ENCODE assay signal across 24 cellular contexts in the genomic region with DNA sequence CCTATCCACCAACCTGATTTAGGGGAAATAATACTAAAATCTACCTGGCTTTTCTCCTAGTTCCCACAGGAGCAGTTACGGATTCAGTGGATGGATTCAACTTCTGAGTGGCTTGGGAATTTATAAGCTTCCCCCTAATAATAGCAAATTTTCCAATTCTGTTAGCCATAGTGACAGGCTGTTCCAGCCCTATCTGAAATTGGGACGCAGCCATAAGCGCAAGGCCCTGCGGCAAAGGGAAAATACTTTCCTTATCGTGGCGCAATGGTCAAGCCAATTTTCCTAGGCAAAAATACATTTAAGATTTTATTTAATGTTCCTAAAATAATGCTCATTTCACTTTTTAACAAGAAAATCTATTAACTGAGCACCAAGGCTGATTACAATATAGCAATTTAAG.
"Had no signal": no experiment of that assay in that cellular context is flagged by ENCODE, and none has a peak within 500 bp of the region (broad histone marks: within the 10 kb centered on the region; RNA-seq: fewer than 3 reads in every experiment).

No MANE protein-coding gene starts in this region.

- H3K4me3 Mint-ChIP-seq: activated T-cell treated with anti-CD3 and anti-CD28 coated beads, Interleukin-2, amount 50 U/mL, for 24 hours; activated T-helper 17 cell treated with anti-CD3 and anti-CD28 coated beads, Interleukin-2, amount 50 U/mL, for 72 hours; brain; memory B cell; natural killer cell treated with Interleukin-12 subunit alpha and Interleukin-12 subunit beta and Interleukin-15 and Interleukin-18, amount 100 ng/mL, for 72 hours; stimulated activated naive B cell treated with anti-CD40 and anti-IgM and Interleukin-4, amounts not matched to agents 10 μg/mL and 1 μg/mL and 100 μg/mL, for 72 hours; type B pancreatic cell; WTC11 had no signal

- ATAC-seq: activated naive CD4-positive, alpha-beta T cell treated with anti-CD3 and anti-CD28 coated beads, Interleukin-2, amount 50 U/mL, for 72 hours; activated T-helper 17 cell treated with anti-CD3 and anti-CD28 coated beads, Interleukin-2, amount 50 U/mL, for 72 hours; left lung; natural killer cell treated with Interleukin-12 subunit alpha and Interleukin-12 subunit beta and Interleukin-15 and Interleukin-18, amount 100 ng/mL, for 72 hours; psoas muscle; sciatic nerve; stimulated activated naive B cell treated with anti-CD40 and anti-IgM and Interleukin-4, amounts not matched to agents 10 μg/mL and 1 μg/mL and 100 μg/mL, for 72 hours; WTC11 had no signal

- H3K27me3 ChIP-seq: dorsolateral prefrontal cortex, esophagus squamous epithelium, left lung, vagina had no signal

- H3K4me1 ChIP-seq: esophagus squamous epithelium, left lung, psoas muscle, vagina had no signal

- H3K36me3 Mint-ChIP-seq: activated naive CD4-positive, alpha-beta T cell treated with anti-CD3 and anti-CD28 coated beads, Interleukin-2, amount 50 U/mL, for 72 hours; memory B cell; natural killer cell treated with Interleukin-12 subunit alpha and Interleukin-12 subunit beta and Interleukin-15 and Interleukin-18, amount 100 ng/mL, for 72 hours; stimulated activated naive B cell treated with anti-CD40 and anti-IgM and Interleukin-4, amounts not matched to agents 10 μg/mL and 1 μg/mL and 100 μg/mL, for 72 hours; WTC11 had no signal

- H3K4me3 ChIP-seq: dorsolateral prefrontal cortex, esophagus squamous epithelium, left lung, psoas muscle, thoracic aorta, vagina had no signal

- DNase-seq: activated CD8-positive, alpha-beta memory T cell treated with anti-CD3 and anti-CD28 coated beads, Interleukin-2, amount 50 U/mL, for 4 hours; activated T-cell treated with anti-CD3 and anti-CD28 coated beads, Interleukin-2, amount 50 U/mL, for 24 hours; aorta; caudate nucleus; dorsolateral prefrontal cortex; esophagus squamous epithelium; kidney; left lung; psoas muscle; small intestine; stimulated activated CD4-positive, alpha-beta T cell treated with anti-CD3 and anti-CD28 coated beads, Interleukin-2, amount 100 ng/mL, for 48 hours; stimulated activated CD8-positive, alpha-beta memory T cell treated with anti-CD3 and anti-CD28 coated beads, Interleukin-4, amount 100 ng/mL, for 48 hours; stimulated activated naive B cell treated with anti-CD40 and anti-IgM and Interleukin-4, amounts not matched to agents 10 μg/mL and 1 μg/mL and 100 μg/mL, for 72 hours; T-helper 9 cell had no signal

- H3K9me3 ChIP-seq: esophagus squamous epithelium, left lung, psoas muscle, thoracic aorta, vagina had no signal

- H3K4me1 Mint-ChIP-seq: activated T-helper 17 cell treated with anti-CD3 and anti-CD28 coated beads, Interleukin-2, amount 50 U/mL, for 72 hours; memory B cell; stimulated activated naive B cell treated with anti-CD40 and anti-IgM and Interleukin-4, amounts not matched to agents 10 μg/mL and 1 μg/mL and 100 μg/mL, for 72 hours had no signal

- H3K27ac ChIP-seq: dorsolateral prefrontal cortex, esophagus squamous epithelium, left lung, psoas muscle, thoracic aorta, vagina had no signal

- H3K27ac Mint-ChIP-seq: activated naive CD4-positive, alpha-beta T cell treated with anti-CD3 and anti-CD28 coated beads, Interleukin-2, amount 50 U/mL, for 72 hours; activated T-cell treated with anti-CD3 and anti-CD28 coated beads, Interleukin-2, amount 50 U/mL, for 24 hours; activated T-helper 17 cell treated with anti-CD3 and anti-CD28 coated beads, Interleukin-2, amount 50 U/mL, for 72 hours; memory B cell; natural killer cell treated with Interleukin-12 subunit alpha and Interleukin-12 subunit beta and Interleukin-15 and Interleukin-18, amount 100 ng/mL, for 72 hours; stimulated activated naive B cell treated with anti-CD40 and anti-IgM and Interleukin-4, amounts not matched to agents 10 μg/mL and 1 μg/mL and 100 μg/mL, for 72 hours; type B pancreatic cell; WTC11 had no signal

- H3K9me3 Mint-ChIP-seq: activated naive CD4-positive, alpha-beta T cell treated with anti-CD3 and anti-CD28 coated beads, Interleukin-2, amount 50 U/mL, for 72 hours; activated T-cell treated with anti-CD3 and anti-CD28 coated beads, Interleukin-2, amount 50 U/mL, for 24 hours; brain; memory B cell; stimulated activated naive B cell treated with anti-CD40 and anti-IgM and Interleukin-4, amounts not matched to agents 10 μg/mL and 1 μg/mL and 100 μg/mL, for 72 hours; type B pancreatic cell; WTC11 had no signal

- H3K27me3 Mint-ChIP-seq: activated T-cell treated with anti-CD3 and anti-CD28 coated beads, Interleukin-2, amount 50 U/mL, for 24 hours; activated T-helper 17 cell treated with anti-CD3 and anti-CD28 coated beads, Interleukin-2, amount 50 U/mL, for 72 hours; brain; memory B cell; natural killer cell treated with Interleukin-12 subunit alpha and Interleukin-12 subunit beta and Interleukin-15 and Interleukin-18, amount 100 ng/mL, for 72 hours; stimulated activated naive B cell treated with anti-CD40 and anti-IgM and Interleukin-4, amounts not matched to agents 10 μg/mL and 1 μg/mL and 100 μg/mL, for 72 hours; type B pancreatic cell had no signal

- H3K36me3 ChIP-seq: esophagus squamous epithelium, left lung, thoracic aorta, vagina had no signal
